Comparison of ENCODE assay signal across 8 cellular contexts in the genomic region with DNA sequence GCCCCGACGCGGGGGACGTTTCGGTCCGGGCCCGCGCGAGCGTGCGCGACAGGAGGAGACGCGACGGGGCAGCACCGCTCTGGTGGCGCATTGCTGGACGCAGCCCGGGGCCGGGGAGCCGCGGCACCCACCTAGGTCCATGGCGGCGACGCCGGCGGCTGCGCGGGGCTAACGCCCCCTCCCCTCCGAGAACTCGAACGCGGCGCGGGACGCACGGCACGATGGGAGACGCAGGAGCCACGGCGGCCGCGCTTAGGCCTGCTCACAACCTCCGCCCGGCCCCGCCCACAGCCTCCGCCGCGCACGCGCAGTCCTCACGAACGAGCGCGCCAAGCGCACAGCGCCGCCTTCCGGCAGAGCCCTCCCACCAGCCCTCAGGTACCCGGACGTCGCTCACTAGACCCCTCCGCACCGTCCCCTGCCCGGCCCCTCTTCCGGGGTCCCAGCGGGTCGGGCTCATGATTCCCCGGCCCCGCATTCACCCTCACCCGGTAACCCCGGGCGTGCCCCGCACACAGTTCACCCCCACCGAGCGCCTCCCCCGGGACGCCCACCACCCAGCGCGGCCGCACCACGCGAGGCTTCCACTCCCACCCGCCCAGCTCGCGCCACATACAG.
DNase-seq lines count a peak whose midpoint lies in the region; ATAC-seq and TF ChIP-seq lines count a peak whose summit lies in the region.

TSS of gene GEMIN4 (minus strand) at position 263 of the 618 bp plus-strand sequence. CDS start at position 141, 122 bp downstream.

- no peaks in the 10 kb centered on the region for H3K36me3 ChIP-seq in KMS-11 (ENCODE audit: insufficient read depth)

- no peaks in the 10 kb centered on the region for H3K27me3 ChIP-seq in KMS-11 (ENCODE audit: insufficient read depth, low read depth)

- H3K4me1 Mint-ChIP-seq in nephron progenitor cell: peaks cover 44% of the 10 kb centered on the region
- peaks cover 33% of the 10 kb centered on the region for H3K4me1 Mint-ChIP-seq in stimulated activated naive CD8-positive, alpha-beta T cell treated with anti-CD3 and anti-CD28 coated beads, Interleukin-15, Interleukin-2, amounts not matched to agents 100 ng/mL and 50 ng/mL, for 24 hours (ENCODE audit: low read depth)

- peak within 1 kb of the TSS; percentile 64 for H3K27ac ChIP-seq in KMS-11

- H3K27ac Mint-ChIP-seq in nephron progenitor cell: peak within 1 kb of the TSS; percentile 32
- H3K27ac Mint-ChIP-seq in stimulated activated naive CD8-positive, alpha-beta T cell treated with anti-CD3 and anti-CD28 coated beads, Interleukin-15, Interleukin-2, amounts not matched to agents 100 ng/mL and 50 ng/mL, for 24 hours: peak within 1 kb of the TSS; percentile 98

- no peaks in the 10 kb centered on the region for H3K27me3 Mint-ChIP-seq in nephron progenitor cell (ENCODE audit: low read depth, poor library complexity)
- H3K27me3 Mint-ChIP-seq in stimulated activated naive CD8-positive, alpha-beta T cell treated with anti-CD3 and anti-CD28 coated beads, Interleukin-15, Interleukin-2, amounts not matched to agents 100 ng/mL and 50 ng/mL, for 24 hours: no peaks in the 10 kb centered on the region

- peaks cover 31% of the 10 kb centered on the region for H3K79me2 ChIP-seq in KMS-11 (ENCODE audit: insufficient read depth, low read depth)

- peaks cover 9% of the 10 kb centered on the region for H3K4me1 ChIP-seq in KMS-11 (ENCODE audit: low read depth, poor library complexity, severe bottlenecking)

- H3K4me2 ChIP-seq in KMS-11: peak within 1 kb of the TSS; percentile 89

- peaks cover 36% of the 10 kb centered on the region for H3K9me3 Mint-ChIP-seq in nephron progenitor cell
- H3K9me3 Mint-ChIP-seq in stimulated activated naive CD8-positive, alpha-beta T cell treated with anti-CD3 and anti-CD28 coated beads, Interleukin-15, Interleukin-2, amounts not matched to agents 100 ng/mL and 50 ng/mL, for 24 hours: peaks cover 4% of the 10 kb centered on the region

- H3K4me3 Mint-ChIP-seq in nephron progenitor cell: peak within 1 kb of the TSS; percentile 93
- peak within 1 kb of the TSS; percentile 99 for H3K4me3 Mint-ChIP-seq in stimulated activated naive CD8-positive, alpha-beta T cell treated with anti-CD3 and anti-CD28 coated beads, Interleukin-15, Interleukin-2, amounts not matched to agents 100 ng/mL and 50 ng/mL, for 24 hours

- DNase-seq in EL: peak; percentile 86
- DNase-seq in RPMI8226: peak; percentile 89
- peak; percentile 97 for DNase-seq in activated effector memory CD4-positive, alpha-beta T cell treated with Interleukin-2 at 50 U/mL for 16 hours
- peak; percentile 73 for DNase-seq in fibroblast of the conjunctiva (ENCODE audit: low read depth)
- peak; percentile 99 for DNase-seq in nephron progenitor cell

- H3K9ac ChIP-seq in KMS-11: peak within 1 kb of the TSS; percentile 93

- no peak within 1 kb of the TSS for H3K4me3 ChIP-seq in KMS-11 (IDR thresholded peaks at IDR 0.05; ENCODE audit: insufficient read depth, low read depth, low read length)

- peak within 1 kb of the TSS; percentile 89 for H2AFZ ChIP-seq in KMS-11 (ENCODE audit: low read depth)

- peaks cover 73% of the 10 kb centered on the region for H3K36me3 Mint-ChIP-seq in nephron progenitor cell (ENCODE audit: low read depth)
- H3K36me3 Mint-ChIP-seq in stimulated activated naive CD8-positive, alpha-beta T cell treated with anti-CD3 and anti-CD28 coated beads, Interleukin-15, Interleukin-2, amounts not matched to agents 100 ng/mL and 50 ng/mL, for 24 hours (ENCODE audit: low read depth): peaks cover 49% of the 10 kb centered on the region

- no peaks in the 10 kb centered on the region for H4K20me1 ChIP-seq in KMS-11 (ENCODE audit: insufficient read depth)

- TF ChIP-seq CTCF in KMS-11 (conservative IDR thresholded peaks at IDR 0.05; ENCODE audit: low read depth, low read length) (peak; percentile 57), nephron progenitor cell (IDR thresholded peaks at IDR 0.05) (peak; percentile 86)

- peak; percentile 70 for ATAC-seq in GM21737 (IDR thresholded peaks at IDR 0.05; ENCODE audit: unreplicated experiment)
